In genomic region chr10:23241779-23242178, GRCh38 we compare ENCODE assay signal across 4 cellular contexts. TPM values are rescaled to one million over a fixed set of nuclear protein-coding genes. Genes with fewer than 3 reads are reported as not detected.
"Had no signal": no experiment of that assay in that cellular context is flagged by ENCODE, and none has a peak within 500 bp of the region (broad histone marks: within the 10 kb centered on the region; RNA-seq: fewer than 3 reads in every experiment).

No MANE protein-coding gene starts in this region.

RNA-seq across cellular contexts. Expression of gene PTF1A, which starts 49.7 kb away (rescaled TPM):
- total RNA-seq: LHCN-M2, M059J, MCF 10A, NCI-H460 had no signal
